ENCODE assay signal across 24 cellular contexts in the genomic region with DNA sequence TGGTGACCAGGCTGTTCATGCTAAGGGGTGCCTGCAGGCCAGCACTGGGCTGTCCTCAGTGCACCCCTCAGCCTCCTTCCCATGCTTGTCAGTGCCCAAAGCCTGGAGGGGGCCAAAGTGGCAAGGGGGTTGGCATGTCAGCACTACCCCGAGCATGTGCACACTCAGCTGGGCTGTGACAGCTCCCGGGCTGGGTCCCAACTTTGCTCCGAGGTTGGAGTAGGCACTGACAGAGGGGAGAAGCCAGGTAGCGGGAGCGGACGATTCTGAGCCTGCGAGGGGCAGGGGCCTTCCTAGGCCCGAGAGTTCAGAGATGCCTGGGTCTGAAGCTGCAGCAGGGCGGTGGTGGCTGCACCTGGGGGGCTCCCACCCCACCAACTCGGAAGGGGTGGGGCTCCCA.
DNase-seq lines count a peak whose midpoint lies in the region; ATAC-seq, FAIRE-seq and TF ChIP-seq lines count a peak whose summit lies in the region.
"Had no signal": no experiment of that assay in that cellular context is flagged by ENCODE, and none has a peak within 500 bp of the region (broad histone marks: within the 10 kb centered on the region; RNA-seq: fewer than 3 reads in every experiment).

No MANE protein-coding gene starts in this region.

- intact Hi-C loops in heart left ventricle (cut with DNase I): loop anchor here in 3 of 10 donors (5.0 to 10.0 kb wide), 2 partner anchors 102 to 105 kb away; no protein-coding TSS in a partner anchor
- intact Hi-C loops in HepG2 (cut with micrococcal nuclease; ENCODE audit: unreplicated experiment): no loop called here

- no peak overlapping the region for H3K18ac ChIP-seq in H1 (ENCODE audit: extremely low read depth, low read length)

- peak overlapping the region; percentile 51; the same call in 1 of the 2 replicates for H2BK20ac ChIP-seq in H1 (ENCODE audit: low read length)

- no peak for FAIRE-seq in H1 (lab: Jason Lieb, UNC)
- FAIRE-seq in HepG2 (lab: Jason Lieb, UNC): no peak
- FAIRE-seq in GM19239 (lab: Jason Lieb, UNC): no peak
- FAIRE-seq: GM12878 had no signal

- no peak overlapping the region for H3K4me3 ChIP-seq in H1 (ENCODE audit: extremely low read depth in 1 of 4, insufficient read depth in 2 of 4, low read depth in 3 of 4, low read length in 4 of 4)
- H3K4me3 ChIP-seq in heart left ventricle: no peak overlapping the region
- H3K4me3 ChIP-seq in HepG2 (replicated peaks in 1 of 3; ENCODE audit: insufficient read depth in 1 of 3, low read depth in 2 of 3, low read length in 3 of 3): no peak overlapping the region
- peak overlapping the region in 2 of 3 donors; percentile 32 to 45 for H3K4me3 ChIP-seq in skeletal muscle tissue (ENCODE audit: low read length in 3 of 3)
- H3K4me3 ChIP-seq: BLaER1 treated with 17β-estradiol and CSF1 and Interleukin-3, amounts not matched to agents 10 nM and 100 nM; GM12878; GM23338; MG63; PC-9; SJSA1 had no signal

- no peak for TF ChIP-seq POLR2A in H1 (IDR thresholded peaks at IDR 0.05; ENCODE audit: control extremely low read depth in 1 of 2, low read depth in 2 of 2, low read length in 2 of 2)
- TF ChIP-seq POLR2A in heart left ventricle (IDR thresholded peaks at IDR 0.05): no peak
- TF ChIP-seq POLR2A in HepG2 (IDR thresholded peaks at IDR 0.05; ENCODE audit: insufficient read depth in 1 of 2, low read depth in 2 of 2, low read length in 2 of 2): no peak

- H2AK5ac ChIP-seq in H1 (ENCODE audit: low read depth, low read length): no peak overlapping the region

- H3K9me3 ChIP-seq in H1 (ENCODE audit: insufficient read depth in 2 of 2, low read depth in 1 of 2, low read length in 1 of 2) (no peaks in the 10 kb centered on the region; a peak in 1 of 4 replicates), heart left ventricle (no peaks in the 10 kb centered on the region), HepG2 (ENCODE audit: low read length) (no peaks in the 10 kb centered on the region), skeletal muscle tissue (ENCODE audit: control insufficient read depth in 3 of 3, low read length in 3 of 3) (no peaks in the 10 kb centered on the region)
- H3K9me3 ChIP-seq: MG63, SJSA1 had no signal

- no peaks in the 10 kb centered on the region for H3K23me2 ChIP-seq in H1 (ENCODE audit: low read depth, low read length)

- H3K36me3 ChIP-seq in H1 (ENCODE audit: control insufficient read depth in 2 of 4, insufficient read depth in 4 of 4, low read length in 3 of 4): no peaks in the 10 kb centered on the region
- peaks cover 0 to 14% (median 0%) of the 10 kb centered on the region in 9 donors for H3K36me3 ChIP-seq in heart left ventricle
- peaks cover 2 to 3% of the 10 kb centered on the region in 2 experiments; a peak in 1 of 5 replicates for H3K36me3 ChIP-seq in HepG2 (replicated peaks in 1 of 2; ENCODE audit: control insufficient read depth in 1 of 2, insufficient read depth in 2 of 2, low read length in 2 of 2)
- H3K36me3 ChIP-seq in skeletal muscle tissue (ENCODE audit: control insufficient read depth in 3 of 3, insufficient read depth in 3 of 3, low read length in 3 of 3): peaks cover 4 to 30% (median 21%) of the 10 kb centered on the region in 3 donors
- H3K36me3 ChIP-seq: MG63 had no signal

- H3K27ac ChIP-seq in H1 (ENCODE audit: low read depth, low read length) (no peak overlapping the region), heart left ventricle (peak overlapping the region in 11 of 12 donors; percentile 24 to 78 (median 54)), HepG2 (ENCODE audit: extremely low read length, insufficient read depth, low read length) (no peak overlapping the region), skeletal muscle tissue (ENCODE audit: low read depth, low read length) (peak overlapping the region; percentile 30)
- H3K27ac ChIP-seq: BLaER1 treated with 17β-estradiol and CSF1 and Interleukin-3, amounts not matched to agents 10 nM and 100 nM; PC-9; RWPE1; SJSA1 had no signal

- ATAC-seq in heart left ventricle (peak; percentile 88 to 94 (median 92)), HepG2 (no peak; the same call in 2 of the 3 replicates)
- ATAC-seq: GM12878, GM23338 had no signal

- in situ Hi-C loops in HepG2 (cut with HindIII; ENCODE audit: extremely low pct_ligation_motif_present, low pct_unique_long_range_greater_than_20kb): no loop called here

- CTCF ChIA-PET in H1 (lab: Charles Lee; ENCODE audit: partially characterized antibody): interaction anchor here (1.2 to 1.6 kb wide), 3 partner anchors 37 to 76 kb away, joined by 3 to 5 read pairs (median 4); no protein-coding TSS in a partner anchor
- CTCF ChIA-PET in HepG2 (lab: Yijun Ruan, JAX; ENCODE audit: low intra/inter-chr PET ratio, low total read pairs): no interaction called here

- H4K91ac ChIP-seq in H1 (replicated peaks; ENCODE audit: insufficient read length, low read length): no peak overlapping the region

- no peak overlapping the region for H4K5ac ChIP-seq in H1 (ENCODE audit: insufficient read length, low read depth, low read length)

- no peak overlapping the region for H3K23ac ChIP-seq in H1 (ENCODE audit: insufficient read length)

- POLR2A ChIA-PET in H1 (lab: Charles Lee; ENCODE audit: partially characterized antibody) (interaction anchor here (0.8 to 1.8 kb wide), 2 partner anchors 9 to 401 kb away, joined by 4 to 5 read pairs; partner anchors contain the start of gene PRDX1), HepG2 (lab: Yijun Ruan, JAX) (no interaction called here)

- no peak for DNase-seq in H1 (ENCODE audit: low read depth in 1 of 2, low spot score in 2 of 2)
- DNase-seq in heart left ventricle: peak; percentile 75 to 89 (median 85)
- DNase-seq in HepG2 (ENCODE audit: low spot score): no peak
- DNase-seq in stimulated activated CD4-positive, alpha-beta T cell treated with anti-CD3 and anti-CD28 coated beads, Interleukin-12 subunit alpha, Interleukin-12 subunit beta, amount 100 ng/mL, for 4 hours: no peak
- DNase-seq in NCI-H446 treated with DMSO at 0.1 percent for 48 hours (lab: John Stamatoyannopoulos, UW): no peak
- no peak for DNase-seq in SIG-M5 (lab: John Stamatoyannopoulos, UW)
- no peak for DNase-seq in GM19239 (ENCODE audit: insufficient read length, low spot score)
- DNase-seq: CD4-positive, alpha-beta memory T cell; DND-41; Kasumi-1; MG63; NCI-H1048; NCI-H1436 treated with DMSO at 0.1 percent for 48 hours; NCI-H1930; NCI-H2227 treated with DMSO at 0.1 percent for 48 hours; NCI-H510A treated with DMSO at 0.1 percent for 48 hours; NCI-H748 treated with DMSO at 0.1 percent for 48 hours; PC-9 had no signal

- H2BK12ac ChIP-seq in H1 (ENCODE audit: low read depth, low read length): peak overlapping the region; percentile 75; the same call in 1 of the 2 replicates

- no peak overlapping the region for H2BK15ac ChIP-seq in H1 (ENCODE audit: low read length)

- TF ChIP-seq EP300 in H1 (IDR thresholded peaks at IDR 0.05; ENCODE audit: borderline replicate concordance in 1 of 2, low read depth in 2 of 2, low read length in 2 of 2): no peak
- TF ChIP-seq EP300 in HepG2 (IDR thresholded peaks at IDR 0.05; ENCODE audit: low read depth in 2 of 2, low read length in 2 of 2): no peak
- TF ChIP-seq EP300 in HepG2 (CRISPR knock-in tag; IDR thresholded peaks at IDR 0.05; ENCODE audit: borderline replicate concordance): no peak

- TF ChIP-seq RAD21 in H1 (IDR thresholded peaks at IDR 0.05 in 1 of 2, conservative IDR thresholded peaks at IDR 0.05 in 1 of 2; ENCODE audit: low read depth in 2 of 2, low read length in 2 of 2) (no peak), HepG2 (CRISPR knock-in tag; IDR thresholded peaks at IDR 0.05) (no peak)

- H3K14ac ChIP-seq in H1 (ENCODE audit: insufficient read length): no peak overlapping the region

- TF ChIP-seq CTCF in H1 (IDR thresholded peaks at IDR 0.05; ENCODE audit: control extremely low read depth in 1 of 3, insufficient read depth in 1 of 3, low read depth in 1 of 3, low read length in 3 of 3) (no peak), heart left ventricle (IDR thresholded peaks at IDR 0.05) (no peak), HepG2 (CRISPR knock-in tag; IDR thresholded peaks at IDR 0.05) (no peak)

- WGBS in H1 (ENCODE audit: extremely low coverage in 1 of 2, insufficient coverage in 1 of 2, insufficient read length in 1 of 2, insufficient replicate concordance in 2 of 2, low coverage in 1 of 2, low lambda C conversion rate in 2 of 2, missing lambda C conversion rate in 1 of 2), 2 experiments: 89% methylated on average over 4 of the region's 10 CpGs; no CpG with 5 or more reads in 1 of the 2 experiments
- 51 to 80% (median 72%) methylated on average over 9 to 10 of the region's 10 CpGs for WGBS in heart left ventricle, 4 donors
- WGBS in HepG2 (ENCODE audit: low lambda C conversion rate): 98% methylated on average over 8 of the region's 10 CpGs

- peaks cover 0 to 20% (median 15%) of the 10 kb centered on the region in 4 experiments for H3K4me1 ChIP-seq in H1 (replicated peaks in 1 of 4; ENCODE audit: control insufficient read depth in 3 of 4, insufficient read depth in 4 of 4, low read length in 3 of 4)
- peaks cover 0 to 58% (median 15%) of the 10 kb centered on the region in 12 donors for H3K4me1 ChIP-seq in heart left ventricle
- H3K4me1 ChIP-seq in HepG2 (ENCODE audit: insufficient read depth, low read length): no peaks in the 10 kb centered on the region
- peaks cover 52 to 68% (median 65%) of the 10 kb centered on the region in 3 donors for H3K4me1 ChIP-seq in skeletal muscle tissue (ENCODE audit: control insufficient read depth in 3 of 3, insufficient read depth in 3 of 3, low read length in 3 of 3)

- no peak overlapping the region for H3K4ac ChIP-seq in H1 (replicated peaks; ENCODE audit: insufficient read length, low read depth, low read length)

- no peak overlapping the region for H2AFZ ChIP-seq in H1 (ENCODE audit: low read length)
- H2AFZ ChIP-seq in HepG2 (ENCODE audit: low read length): no peak overlapping the region
- H2AFZ ChIP-seq: GM23338, PC-9 had no signal

- H3K79me1 ChIP-seq in H1 (ENCODE audit: low read depth, low read length): no peaks in the 10 kb centered on the region

- H3K27me3 ChIP-seq in H1 (replicated peaks in 1 of 4; ENCODE audit: control insufficient read depth in 3 of 4, extremely low read depth in 1 of 4, insufficient read depth in 3 of 4, low read length in 3 of 4) (no peaks in the 10 kb centered on the region), heart left ventricle (no peaks in the 10 kb centered on the region), HepG2 (ENCODE audit: control insufficient read depth in 1 of 2, insufficient read depth in 2 of 2, low read length in 2 of 2) (no peaks in the 10 kb centered on the region), skeletal muscle tissue (ENCODE audit: control insufficient read depth in 3 of 3, insufficient read depth in 3 of 3, low read length in 3 of 3) (no peaks in the 10 kb centered on the region)
- H3K27me3 ChIP-seq: BLaER1 treated with 17β-estradiol and CSF1 and Interleukin-3, amounts not matched to agents 10 nM and 100 nM; MG63; SJSA1 had no signal

- H2BK5ac ChIP-seq in H1 (ENCODE audit: low read depth, low read length): peak overlapping the region; percentile 60; the same call in 1 of the 2 replicates

- H3K9ac ChIP-seq in H1 (replicated peaks in 1 of 4; ENCODE audit: extremely low read depth in 1 of 4, low read depth in 3 of 4, low read length in 3 of 4) (no peak overlapping the region), HepG2 (ENCODE audit: insufficient read depth, low read depth, low read length) (no peak overlapping the region), skeletal muscle tissue (ENCODE audit: low read depth in 1 of 3, low read length in 3 of 3) (peak overlapping the region in 2 of 3 donors; percentile 57 to 73)
- H3K9ac ChIP-seq: BLaER1 treated with 17β-estradiol and CSF1 and Interleukin-3, amounts not matched to agents 10 nM and 100 nM had no signal

- no peak overlapping the region for H3K4me2 ChIP-seq in H1 (ENCODE audit: insufficient read depth in 1 of 2, low read depth in 2 of 2, low read length in 2 of 2)
- no peak overlapping the region for H3K4me2 ChIP-seq in HepG2 (ENCODE audit: low read depth, low read length)
- H3K4me2 ChIP-seq: BLaER1 treated with 17β-estradiol and CSF1 and Interleukin-3, amounts not matched to agents 10 nM and 100 nM; GM23338; PC-9 had no signal

- H3K79me2 ChIP-seq in H1 (ENCODE audit: control insufficient read depth in 1 of 2, insufficient read depth in 2 of 2, low read length in 2 of 2) (peaks cover 0 to 6% of the 10 kb centered on the region in 2 experiments; a peak in 3 of 4 replicates), HepG2 (ENCODE audit: insufficient read depth, low read length) (no peaks in the 10 kb centered on the region)

- H4K8ac ChIP-seq in H1 (ENCODE audit: extremely low read depth, insufficient read depth, low read length): peak overlapping the region; percentile 41; the same call in 1 of the 2 replicates

- no TSS peak for BruUV-seq in HepG2 (replicated peaks; lab: Mats Ljungman, UMichigan)

- no peak overlapping the region for H3K56ac ChIP-seq in H1 (replicated peaks; ENCODE audit: insufficient read length, low read depth, low read length)

- H4K20me1 ChIP-seq in H1 (replicated peaks in 1 of 2; ENCODE audit: control insufficient read depth in 1 of 2, insufficient read depth in 2 of 2, low read length in 2 of 2) (no peaks in the 10 kb centered on the region), HepG2 (ENCODE audit: insufficient read depth, low read length) (no peaks in the 10 kb centered on the region)

- no peak overlapping the region for H2BK120ac ChIP-seq in H1 (replicated peaks; ENCODE audit: low read depth, low read length)

Comparison
In these comparisons a context has a peak if more than half of its experiments do, and no peak if none do; other contexts are left out.
1. DNase-seq: peak in heart left ventricle (5 of 5); none in H1 (0 of 2), HepG2 (single experiment), stimulated activated CD4-positive, alpha-beta T cell treated with anti-CD3 and anti-CD28 coated beads, Interleukin-12 subunit alpha, Interleukin-12 subunit beta, amount 100 ng/mL, for 4 hours (single experiment), NCI-H446 treated with DMSO at 0.1 percent for 48 hours (single experiment), SIG-M5 (single experiment) and GM19239 (single experiment).
2. H3K27ac ChIP-seq: peak in heart left ventricle (11 of 12) and skeletal muscle tissue (single experiment); none in H1 (single experiment) and HepG2 (single experiment).
3. H3K4me3 ChIP-seq: peak in skeletal muscle tissue (2 of 3); none in H1 (0 of 4), heart left ventricle (0 of 12) and HepG2 (0 of 3).
4. H3K9ac ChIP-seq: peak in skeletal muscle tissue (2 of 3); none in H1 (0 of 4) and HepG2 (single experiment).